14 cellular contexts compared by ENCODE assay signal in genomic region chr14:104386281-104386841, GRCh38.
A peak's percentile ranks its signal among the peaks of the same experiment; 100 is the strongest.
DNase-seq lines count a peak whose midpoint lies in the region; ATAC-seq and TF ChIP-seq lines count a peak whose summit lies in the region.
"Had no signal": no experiment of that assay in that cellular context is flagged by ENCODE, and none has a peak within 500 bp of the region (broad histone marks: within the 10 kb centered on the region; RNA-seq: fewer than 3 reads in every experiment).

No MANE protein-coding gene starts in this region.

- H3K9me3 ChIP-seq in neuronal stem cell (replicated peaks in 1 of 2; ENCODE audit: control insufficient read depth in 2 of 2, insufficient read depth in 1 of 2, low read depth in 1 of 2, low read length in 2 of 2) (no peaks in the 10 kb centered on the region), adrenal gland (replicated peaks in 1 of 3) (no peaks in the 10 kb centered on the region)

- peak overlapping the region; percentile 31 for H3K14ac ChIP-seq in neuronal stem cell (ENCODE audit: low read length)

- H3K36me3 Mint-ChIP-seq in brain = no peaks in the 10 kb centered on the region

- no peak overlapping the region for H2BK5ac ChIP-seq in neuronal stem cell (ENCODE audit: low read length)

- no peak for ATAC-seq in HG03571 (IDR thresholded peaks at IDR 0.05; ENCODE audit: unreplicated experiment)
- ATAC-seq: activated naive CD4-positive, alpha-beta T cell treated with anti-CD3 and anti-CD28 coated beads, Interleukin-2, amount 50 U/mL, for 72 hours; left colon had no signal

- peaks cover 76% of the 10 kb centered on the region for H3K4me1 Mint-ChIP-seq in brain

- no peak overlapping the region for H4K8ac ChIP-seq in neuronal stem cell (ENCODE audit: low read depth, low read length)

- peak overlapping the region in 4 of 5 experiments; percentile 91 to 96 (median 94) for H3K27ac Mint-ChIP-seq in brain
- H3K27ac Mint-ChIP-seq: activated naive CD4-positive, alpha-beta T cell treated with anti-CD3 and anti-CD28 coated beads, Interleukin-2, amount 50 U/mL, for 72 hours had no signal

- no CpG with 5 or more reads among the region's 24 CpGs for WGBS in neuronal stem cell (ENCODE audit: extremely low coverage in 2 of 2, insufficient read length in 2 of 2, insufficient replicate concordance in 1 of 2), 2 donors
- WGBS in adrenal gland, 4 donors = 87 to 96% (median 93%) methylated on average over 12 to 24 of the region's 24 CpGs

- H2BK120ac ChIP-seq in neuronal stem cell (ENCODE audit: low read depth, low read length) = no peak overlapping the region

- H2BK12ac ChIP-seq in neuronal stem cell (ENCODE audit: low read length) = peak overlapping the region; percentile 3

- H3K18ac ChIP-seq in neuronal stem cell (ENCODE audit: low read length) = peak overlapping the region; percentile 87

- no peak overlapping the region for H2AFZ ChIP-seq in neuronal stem cell (ENCODE audit: low read length)

- H3K9ac ChIP-seq in neuronal stem cell (ENCODE audit: low read depth, low read length, poor library complexity) = no peak overlapping the region

- DNase-seq in NCI-H187 treated with DMSO at 0.1 percent for 48 hours (lab: John Stamatoyannopoulos, UW) = peak; percentile 24
- no peak for DNase-seq in NCI-H187 (lab: John Stamatoyannopoulos, UW)
- DNase-seq in neuronal stem cell (ENCODE audit: low spot score) = no peak
- no peak for DNase-seq in adrenal gland
- DNase-seq in NCI-H1092 treated with DMSO at 0.1 percent for 48 hours (lab: John Stamatoyannopoulos, UW) = no peak
- DNase-seq: cerebellar nuclear complex, DMS53, occipital lobe, T1000 had no signal

- peak overlapping the region in 1 of 5 experiments; percentile 29 for H3K4me3 Mint-ChIP-seq in brain

- H3K27ac ChIP-seq in neuronal stem cell (replicated peaks; ENCODE audit: low read length) = no peak overlapping the region
- H3K27ac ChIP-seq in adrenal gland = no peak overlapping the region

- H3K23ac ChIP-seq in neuronal stem cell (ENCODE audit: low read depth, low read length, poor library complexity) = peak overlapping the region; percentile 26

- peak overlapping the region; percentile 12 for H2BK15ac ChIP-seq in neuronal stem cell (ENCODE audit: low read length)

- H3K4me2 ChIP-seq in neuronal stem cell (ENCODE audit: insufficient read depth, low read length, poor library complexity, severe bottlenecking) = no peak overlapping the region

- TF ChIP-seq CTCF in GM12872 (IDR thresholded peaks at IDR 0.05; ENCODE audit: insufficient read depth, low read depth, low read length) (peak; percentile 35; the same call in 1 of the 3 replicates), brain (conservative IDR thresholded peaks at IDR 0.05) (peak in 1 of 2 experiments; percentile 31), adrenal gland (IDR thresholded peaks at IDR 0.05) (no peak)

- peaks cover 2% of the 10 kb centered on the region for H3K79me1 ChIP-seq in neuronal stem cell (ENCODE audit: low read depth, low read length)

- H3K9me3 Mint-ChIP-seq in brain = peaks cover 5 to 16% (median 7%) of the 10 kb centered on the region in 5 experiments

- H3K4me1 ChIP-seq in neuronal stem cell (ENCODE audit: control insufficient read depth in 2 of 2, insufficient read depth in 1 of 2, low read depth in 1 of 2, low read length in 2 of 2) = peaks cover 4 to 24% of the 10 kb centered on the region in 2 donors
- H3K4me1 ChIP-seq in adrenal gland (replicated peaks in 1 of 2) = no peaks in the 10 kb centered on the region

- peak overlapping the region; percentile 95 for H2AK5ac ChIP-seq in neuronal stem cell (ENCODE audit: low read depth, low read length)

- H3K36me3 ChIP-seq in neuronal stem cell (replicated peaks in 1 of 2; ENCODE audit: control insufficient read depth in 2 of 2, insufficient read depth in 2 of 2, low read length in 2 of 2) = no peaks in the 10 kb centered on the region
- no peaks in the 10 kb centered on the region for H3K36me3 ChIP-seq in adrenal gland (replicated peaks in 1 of 2)

- H3K4me3 ChIP-seq in neuronal stem cell (ENCODE audit: low read length in 2 of 2) = no peak overlapping the region
- H3K4me3 ChIP-seq in adrenal gland = no peak overlapping the region

- H3K27me3 ChIP-seq in neuronal stem cell (ENCODE audit: control insufficient read depth in 3 of 3, insufficient read depth in 3 of 3, low read depth in 1 of 3, low read length in 3 of 3) = peaks cover 0 to 50% (median 0%) of the 10 kb centered on the region in 3 experiments
- no peaks in the 10 kb centered on the region for H3K27me3 ChIP-seq in adrenal gland

- no peak for TF ChIP-seq POLR2A in adrenal gland (IDR thresholded peaks at IDR 0.05)

- intact Hi-C loops in adrenal gland (cut with DNase I) = no loop called here

- no peaks in the 10 kb centered on the region for H3K27me3 Mint-ChIP-seq in brain

- H3K4ac ChIP-seq in neuronal stem cell (ENCODE audit: low read length) = no peak overlapping the region

- peak overlapping the region; percentile 89 for H4K91ac ChIP-seq in neuronal stem cell (ENCODE audit: low read depth, low read length, poor library complexity)
